ENCODE assay signal across 20 cellular contexts in the genomic region with DNA sequence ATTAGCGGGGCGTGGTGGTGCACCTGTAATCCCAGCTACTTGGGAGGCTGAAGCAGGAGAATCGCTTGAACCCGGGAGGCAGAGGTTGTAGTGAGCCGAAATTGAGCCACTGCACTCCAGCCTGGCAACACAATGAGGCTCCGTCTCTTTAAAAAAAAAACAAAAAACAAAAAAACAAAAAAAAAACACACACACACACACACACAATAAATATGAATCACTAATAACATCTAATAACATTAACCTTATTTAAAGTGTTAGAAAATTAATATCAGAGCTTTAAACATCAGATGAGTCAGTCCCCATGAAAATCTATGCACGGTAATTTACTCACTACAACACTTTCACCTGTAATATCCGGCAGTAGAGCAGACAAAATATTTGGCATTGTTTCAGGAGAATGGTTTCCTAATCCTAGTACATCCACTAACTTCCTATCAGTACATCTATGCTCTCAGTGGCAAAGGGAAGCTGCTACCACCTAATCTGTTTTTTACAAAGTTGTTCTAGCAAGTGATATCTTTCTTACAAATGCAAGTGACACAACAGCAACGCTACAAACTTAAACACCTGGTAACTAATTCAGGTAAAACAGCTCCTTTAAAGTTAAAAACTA. TPM values are rescaled to one million over a fixed set of nuclear protein-coding genes. Genes with fewer than 3 reads are reported as not detected.
DNase-seq lines count a peak whose midpoint lies in the region; TF ChIP-seq lines count a peak whose summit lies in the region.
"Had no signal": no experiment of that assay in that cellular context is flagged by ENCODE, and none has a peak within 500 bp of the region (broad histone marks: within the 10 kb centered on the region; RNA-seq: fewer than 3 reads in every experiment).

No MANE protein-coding gene starts in this region.

- no peaks in the 10 kb centered on the region for H3K27me3 Mint-ChIP-seq in progenitor cell of endocrine pancreas
- H3K27me3 Mint-ChIP-seq: activated naive CD8-positive, alpha-beta T cell treated with anti-CD3 and anti-CD28 coated beads, Interleukin-2, amount 50 U/mL, for 24 hours; T-cell had no signal

- DNase-seq in NCI-H2029 treated with DMSO at 0.1 percent for 48 hours (lab: John Stamatoyannopoulos, UW) (peak; percentile 26), NCI-H2029 (lab: John Stamatoyannopoulos, UW) (no peak), RWPE1 (ENCODE audit: low spot score) (peak; percentile 64), epithelial cell of esophagus (ENCODE audit: low read depth) (peak; percentile 78), progenitor cell of endocrine pancreas (ENCODE audit: low spot score, unreplicated experiment) (no peak), NCI-H2227 treated with DMSO at 0.1 percent for 48 hours (lab: John Stamatoyannopoulos, UW) (no peak), occipital lobe (lab: John Stamatoyannopoulos, UW) (no peak), OCI-M2 (lab: John Stamatoyannopoulos, UW; ENCODE audit: unreplicated experiment) (no peak)
- DNase-seq: activated CD4-positive, alpha-beta T cell treated with anti-CD3 and anti-CD28 coated beads for 48 hours; activated naive CD8-positive, alpha-beta T cell treated with anti-CD3 and anti-CD28 coated beads, Interleukin-2, amount 50 U/mL, for 24 hours; Calu3; EL; left ventricle myocardium superior; SIG-M5; stimulated activated CD4-positive, alpha-beta T cell treated with anti-CD3 and anti-CD28 coated beads, Interleukin-12 subunit alpha, Interleukin-12 subunit beta, amount 100 ng/mL, for 4 hours; T-cell had no signal

- no peak overlapping the region for H3K27ac ChIP-seq in RWPE1
- H3K27ac ChIP-seq: 22Rv1, esophagus muscularis mucosa, upper lobe of left lung had no signal

- H3K36me3 Mint-ChIP-seq in progenitor cell of endocrine pancreas (ENCODE audit: insufficient read depth), result peaks cover 6% of the 10 kb centered on the region

- POLR2A ChIA-PET in RWPE1 (lab: Yijun Ruan, JAX; ENCODE audit: low non-redundant PET), result no interaction called here

- H3K4me3 ChIP-seq in epithelial cell of esophagus (ENCODE audit: low read length), result no peak overlapping the region
- H3K4me3 ChIP-seq: esophagus muscularis mucosa, upper lobe of left lung had no signal

- CTCF ChIA-PET in RWPE1 (lab: Yijun Ruan, JAX), result interaction anchor here (0.5 to 0.8 kb wide), 2 partner anchors 13 to 98 kb away, joined by 3 to 6 read pairs; no protein-coding TSS in a partner anchor

- peaks cover 50% of the 10 kb centered on the region for H3K4me1 Mint-ChIP-seq in progenitor cell of endocrine pancreas (ENCODE audit: low read depth)

- H3K27ac Mint-ChIP-seq in progenitor cell of endocrine pancreas, result peak overlapping the region; percentile 69
- H3K27ac Mint-ChIP-seq: activated naive CD8-positive, alpha-beta T cell treated with anti-CD3 and anti-CD28 coated beads, Interleukin-2, amount 50 U/mL, for 24 hours; activated T-helper 2 cell treated with anti-CD3 and anti-CD28 coated beads, Interferon-gamma antibody, Interleukin-2, Interleukin-4, amounts not matched to agents 10 μg/mL and 5 μg/mL and 100 μg/mL, durations not matched to agents 14 hours and 24 hours and 36 hours; T-cell had no signal

- H3K4me3 Mint-ChIP-seq in progenitor cell of endocrine pancreas (ENCODE audit: low read depth), result no peak overlapping the region
- H3K4me3 Mint-ChIP-seq: activated naive CD8-positive, alpha-beta T cell treated with anti-CD3 and anti-CD28 coated beads, Interleukin-2, amount 50 U/mL, for 24 hours; T-cell had no signal

- H3K9me3 Mint-ChIP-seq in progenitor cell of endocrine pancreas (ENCODE audit: low read depth), result no peaks in the 10 kb centered on the region
- H3K9me3 Mint-ChIP-seq: activated naive CD8-positive, alpha-beta T cell treated with anti-CD3 and anti-CD28 coated beads, Interleukin-2, amount 50 U/mL, for 24 hours; activated T-helper 2 cell treated with anti-CD3 and anti-CD28 coated beads, Interferon-gamma antibody, Interleukin-2, Interleukin-4, amounts not matched to agents 10 μg/mL and 5 μg/mL and 100 μg/mL, durations not matched to agents 14 hours and 24 hours and 36 hours; T-cell had no signal

- TF ChIP-seq CTCF in RWPE1 (conservative IDR thresholded peaks at IDR 0.05; ENCODE audit: low read depth) (no peak), epithelial cell of esophagus (IDR thresholded peaks at IDR 0.05; ENCODE audit: insufficient read depth, low read depth, low read length, missing control alignments) (no peak), progenitor cell of endocrine pancreas (IDR thresholded peaks at IDR 0.05; ENCODE audit: unreplicated experiment) (no peak)

RNA-seq across cellular contexts. Expression of a gene that starts 36.2 kb away (rescaled TPM):
- 141 and 151 TPM in 2 replicates for total RNA-seq in progenitor cell of endocrine pancreas
- total RNA-seq in occipital lobe, result 389 TPM

Comparison
In these comparisons a context has a peak if more than half of its experiments do, and no peak if none do; other contexts are left out.
1. DNase-seq: peak in NCI-H2029 treated with DMSO at 0.1 percent for 48 hours (single experiment), RWPE1 (single experiment) and epithelial cell of esophagus (single experiment); none in NCI-H2029 (single experiment), progenitor cell of endocrine pancreas (single experiment), NCI-H2227 treated with DMSO at 0.1 percent for 48 hours (single experiment), occipital lobe (single experiment) and OCI-M2 (single experiment).